ENCODE assay signal across 8 cellular contexts in the genomic region with DNA sequence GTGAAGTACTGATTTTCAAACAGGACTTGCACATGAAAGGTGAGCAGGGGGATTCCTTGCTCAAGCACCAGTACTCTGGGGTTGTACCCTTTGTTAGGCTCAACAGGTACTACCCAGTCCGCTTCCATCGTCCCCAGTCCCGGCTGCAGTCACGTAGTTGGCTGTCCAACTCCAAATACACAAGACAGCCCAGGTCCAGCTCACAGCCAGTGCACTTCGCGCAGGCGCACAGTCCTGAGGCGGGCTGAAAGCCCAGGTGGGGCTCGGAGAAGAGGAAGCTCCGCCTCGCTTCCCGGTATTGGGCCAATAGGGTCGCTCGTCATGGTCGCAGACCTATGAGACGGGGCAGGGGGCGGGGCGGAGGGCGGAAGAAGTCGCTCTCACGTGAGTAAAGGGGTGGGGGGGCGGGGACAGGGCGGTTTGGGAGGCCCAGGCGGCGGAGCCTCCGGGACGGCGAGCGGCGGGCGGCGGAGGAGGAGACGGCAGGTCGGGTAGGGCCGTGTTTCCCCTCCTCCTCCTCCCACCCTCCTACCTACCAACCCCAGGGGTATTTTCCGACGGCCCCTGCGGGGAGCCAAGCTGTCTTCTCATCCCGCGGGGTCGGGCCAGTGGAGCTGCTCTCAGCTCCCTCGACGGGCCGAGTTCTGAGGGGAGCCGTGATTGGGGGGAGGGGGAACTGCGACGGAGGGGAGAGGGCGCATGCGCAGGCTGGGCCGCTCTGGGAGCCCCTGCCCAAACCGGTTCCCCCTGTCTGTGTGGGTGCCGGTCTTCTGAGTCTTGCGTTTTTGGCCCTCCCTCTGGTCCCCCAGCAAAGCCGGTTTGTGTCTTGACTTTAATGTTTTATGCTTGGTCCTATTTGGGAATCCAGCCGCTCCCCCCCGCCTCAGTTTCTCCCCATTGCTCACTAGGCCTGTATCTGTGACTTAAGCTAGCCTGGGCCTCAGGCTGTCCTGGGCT.
DNase-seq lines count a peak whose midpoint lies in the region; ATAC-seq and FAIRE-seq lines count a peak whose summit lies in the region.

Gene RABGAP1, plus strand, starts transcription at position 418 of the 957 bp plus-strand sequence. CDS start 16,040 bp downstream, outside the sequence.

- DNase-seq in AG08396 (ENCODE audit: low spot score) (peak; percentile 98), NCI-H345 treated with DMSO at 0.1 percent for 48 hours (lab: John Stamatoyannopoulos, UW; ENCODE audit: unreplicated experiment) (peak; percentile 96)
- DNase-seq in activated CD4-positive, CD25-positive, alpha-beta regulatory T cell treated with anti-CD3 and anti-CD28 coated beads, Interleukin-2, amount 50 U/mL, for 16 hours (ENCODE audit: low read depth, low spot score): peak; percentile 97
- DNase-seq in central memory CD8-positive, alpha-beta T cell (ENCODE audit: low spot score in 2 of 2): peak; percentile 91 to 93
- peak; percentile 99 for DNase-seq in stimulated activated CD4-positive, alpha-beta T cell treated with anti-CD3 and anti-CD28 coated beads, Interleukin-12 subunit alpha, Interleukin-12 subunit beta, amount 100 ng/mL, for 4 hours

- FAIRE-seq in islet of Langerhans (lab: Jason Lieb, UNC): peak; percentile 92

- ATAC-seq in GM19023 (IDR thresholded peaks at IDR 0.05; ENCODE audit: unreplicated experiment) (peak; percentile 99), HG03280 (IDR thresholded peaks at IDR 0.05; ENCODE audit: unreplicated experiment) (peak; percentile 98)
- peak; percentile 99 for ATAC-seq in central memory CD8-positive, alpha-beta T cell (replicated peaks; ENCODE audit: extremely low read depth, poor library complexity, severe bottlenecking)

- H3K36me3 Mint-ChIP-seq in central memory CD8-positive, alpha-beta T cell (ENCODE audit: insufficient read depth): peaks cover 9% of the 10 kb centered on the region

- no peaks in the 10 kb centered on the region for H3K27me3 Mint-ChIP-seq in central memory CD8-positive, alpha-beta T cell

- H3K4me1 Mint-ChIP-seq in central memory CD8-positive, alpha-beta T cell: peaks cover 31% of the 10 kb centered on the region

- H3K4me3 Mint-ChIP-seq in central memory CD8-positive, alpha-beta T cell: peak within 1 kb of the TSS; percentile 95

- peak within 1 kb of the TSS; percentile 93 for H3K27ac Mint-ChIP-seq in central memory CD8-positive, alpha-beta T cell (ENCODE audit: low read depth)

- no peaks in the 10 kb centered on the region for H3K9me3 Mint-ChIP-seq in central memory CD8-positive, alpha-beta T cell

Comparison
In these comparisons a context has a peak if more than half of its experiments do, and no peak if none do; other contexts are left out.
1. Peak in every context shown above with its lines: DNase-seq and ATAC-seq.